Comparison of ENCODE assay signal across 28 cellular contexts in the genomic region with DNA sequence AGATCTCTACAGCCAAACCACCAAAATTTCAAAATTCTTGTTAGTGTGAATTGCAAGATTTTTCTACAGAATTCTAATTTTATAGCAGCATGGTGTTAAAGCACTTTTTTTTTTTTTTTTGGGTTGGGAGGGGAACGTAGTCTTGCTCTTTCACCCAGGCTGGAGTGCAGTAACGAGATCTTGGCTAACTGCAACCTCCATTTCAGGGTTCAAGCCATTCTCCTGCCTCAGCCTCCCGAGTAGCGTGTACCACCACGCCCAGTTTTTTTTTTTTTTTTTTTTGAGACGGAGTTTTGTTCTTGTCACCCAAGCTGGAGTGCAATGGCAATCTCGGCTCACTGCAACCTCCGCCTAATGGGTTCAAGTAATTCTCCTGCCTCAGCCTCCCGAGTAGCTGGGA.
"Had no signal": no experiment of that assay in that cellular context is flagged by ENCODE, and none has a peak within 500 bp of the region (broad histone marks: within the 10 kb centered on the region; RNA-seq: fewer than 3 reads in every experiment).

No MANE protein-coding gene starts in this region.

- ATAC-seq: activated CD4-positive, alpha-beta T cell treated with anti-CD3 and anti-CD28 coated beads for 36 hours; activated naive CD4-positive, alpha-beta T cell treated with anti-CD3 and anti-CD28 coated beads, Interleukin-2, amount 50 U/mL, for 72 hours; activated T-cell treated with anti-CD3 and anti-CD28 coated beads, Interleukin-2, amount 50 U/mL, for 72 hours had no signal

- H3K36me3 ChIP-seq: ascending aorta, esophagus squamous epithelium had no signal

- H3K4me3 ChIP-seq: ascending aorta, coronary artery, esophagus squamous epithelium had no signal

- H3K27ac ChIP-seq: ascending aorta, coronary artery, epithelial cell of prostate, esophagus squamous epithelium had no signal

- FAIRE-seq: bronchial epithelial cell, endometrium, endothelial cell of umbilical vein had no signal

- H3K27me3 ChIP-seq: ascending aorta, esophagus squamous epithelium had no signal

- H3K4me1 ChIP-seq: ascending aorta had no signal

- H3K9me3 ChIP-seq: ascending aorta, esophagus squamous epithelium had no signal

- DNase-seq: activated CD4-positive, alpha-beta memory T cell treated with anti-CD3 and anti-CD28 coated beads, Interleukin-2, amount 10 ng/mL, durations not matched to agents 7 days and 5 days; activated CD4-positive, alpha-beta T cell treated with anti-CD3 and anti-CD28 coated beads for 36 hours; activated CD4-positive, alpha-beta T cell treated with anti-CD3 and anti-CD28 coated beads, Interleukin-2, amount 10 ng/mL, durations not matched to agents 7 days and 5 days; activated CD4-positive, alpha-beta T cell treated with anti-CD3 and anti-CD28 coated beads, Interleukin-2, amount 50 U/mL, for 4 hours; activated CD4-positive, CD25-positive, alpha-beta regulatory T cell; activated CD4-positive, CD25-positive, alpha-beta regulatory T cell treated with anti-CD3 and anti-CD28 coated beads, Interleukin-2, amount 50 U/mL, for 72 hours; activated CD8-positive, alpha-beta memory T cell treated with anti-CD3 and anti-CD28 coated beads, Interleukin-2, amount 50 U/mL, for 48 hours; activated gamma-delta T cell; activated naive CD4-positive, alpha-beta T cell; activated naive CD4-positive, alpha-beta T cell treated with anti-CD3 and anti-CD28 coated beads, Interleukin-2, amount 10 ng/mL, durations not matched to agents 7 days and 5 days; activated naive CD8-positive, alpha-beta T cell treated with anti-CD3 and anti-CD28 coated beads, Interleukin-2, amount 10 ng/mL, durations not matched to agents 7 days and 5 days; activated T-cell treated with anti-CD3 and anti-CD28 coated beads for 4 hours; activated T-cell treated with anti-CD3 and anti-CD28 coated beads, Interleukin-2, amount 50 U/mL, for 24 hours; activated T-cell treated with anti-CD3 and anti-CD28 coated beads, Interleukin-2, amount 50 U/mL, for 72 hours; dermis blood vessel endothelial cell; effector CD8-positive, alpha-beta T cell; esophagus squamous epithelium; foreskin melanocyte; head of caudate nucleus; hippocampal formation; T-helper 2 cell had no signal
